Comparison of ENCODE assay signal across 8 cellular contexts in genomic region chr5:154646841-154647759, GRCh38.
DNase-seq lines count a peak whose midpoint lies in the region; ATAC-seq and TF ChIP-seq lines count a peak whose summit lies in the region.

No MANE protein-coding gene starts in this region.

- no peak overlapping the region for H3K27ac ChIP-seq in left ventricle myocardium inferior (replicated peaks)
- H3K27ac ChIP-seq in prostate gland: no peak overlapping the region

- H3K36me3 ChIP-seq in left ventricle myocardium inferior (no peaks in the 10 kb centered on the region), prostate gland (no peaks in the 10 kb centered on the region)

- WGBS in prostate gland: 32% methylated on average over 55 of the region's 55 CpGs

- TF ChIP-seq POLR2A in prostate gland (IDR thresholded peaks at IDR 0.05): no peak

- peaks cover 12% of the 10 kb centered on the region for H3K4me1 ChIP-seq in left ventricle myocardium inferior
- peaks cover 3% of the 10 kb centered on the region for H3K4me1 ChIP-seq in prostate gland (replicated peaks)

- no peaks in the 10 kb centered on the region for H3K36me3 Mint-ChIP-seq in activated CD4-positive, alpha-beta T cell treated with anti-CD3 and anti-CD28 coated beads, Interleukin-2, amount 10 ng/mL, durations not matched to agents 24 days and 14 days (ENCODE audit: low read depth)
- H3K36me3 Mint-ChIP-seq in activated T-helper 1 cell treated with anti-CD3 and anti-CD28 coated beads, Interleukin-12 subunit alpha, Interleukin-12 subunit beta, Interleukin-2, Interleukin-4 antibody, amounts not matched to agents 30 ng/mL and 10 ng/mL and 1 ng/mL, durations not matched to agents 14 hours and 24 hours and 36 hours (ENCODE audit: low read depth): no peaks in the 10 kb centered on the region

- peaks cover 37% of the 10 kb centered on the region for H3K27me3 Mint-ChIP-seq in activated CD4-positive, alpha-beta T cell treated with anti-CD3 and anti-CD28 coated beads, Interleukin-2, amount 10 ng/mL, durations not matched to agents 24 days and 14 days
- H3K27me3 Mint-ChIP-seq in activated T-helper 1 cell treated with anti-CD3 and anti-CD28 coated beads, Interleukin-12 subunit alpha, Interleukin-12 subunit beta, Interleukin-2, Interleukin-4 antibody, amounts not matched to agents 30 ng/mL and 10 ng/mL and 1 ng/mL, durations not matched to agents 14 hours and 24 hours and 36 hours (ENCODE audit: insufficient read depth): peaks cover 24% of the 10 kb centered on the region

- peaks cover 14% of the 10 kb centered on the region for H3K4me1 Mint-ChIP-seq in activated CD4-positive, alpha-beta T cell treated with anti-CD3 and anti-CD28 coated beads, Interleukin-2, amount 10 ng/mL, durations not matched to agents 24 days and 14 days
- H3K4me1 Mint-ChIP-seq in activated T-helper 1 cell treated with anti-CD3 and anti-CD28 coated beads, Interleukin-12 subunit alpha, Interleukin-12 subunit beta, Interleukin-2, Interleukin-4 antibody, amounts not matched to agents 30 ng/mL and 10 ng/mL and 1 ng/mL, durations not matched to agents 14 hours and 24 hours and 36 hours (ENCODE audit: low read depth): peaks cover 16% of the 10 kb centered on the region

- DNase-seq in activated CD4-positive, alpha-beta T cell treated with anti-CD3 and anti-CD28 coated beads, Interleukin-2, amount 10 ng/mL, durations not matched to agents 24 days and 14 days: peak; percentile 61
- no peak for DNase-seq in activated CD4-positive, alpha-beta T cell treated with anti-CD3 and anti-CD28 coated beads for 1 hour
- DNase-seq in activated T-helper 1 cell treated with anti-CD3 and anti-CD28 coated beads, Interleukin-12 subunit alpha, Interleukin-12 subunit beta, Interleukin-2, Interleukin-4 antibody, amounts not matched to agents 30 ng/mL and 10 ng/mL and 1 ng/mL, durations not matched to agents 14 hours and 24 hours and 36 hours (ENCODE audit: low spot score): no peak
- DNase-seq in left ventricle myocardium inferior: peak; percentile 38
- no peak for DNase-seq in prostate gland (ENCODE audit: low spot score)
- no peak for DNase-seq in SIG-M5 (lab: John Stamatoyannopoulos, UW)
- no peak for DNase-seq in cortex of kidney (lab: John Stamatoyannopoulos, UW)

- peaks cover 12% of the 10 kb centered on the region for H3K27me3 ChIP-seq in left ventricle myocardium inferior (ENCODE audit: low read depth)
- H3K27me3 ChIP-seq in prostate gland (replicated peaks; ENCODE audit: insufficient read depth): no peaks in the 10 kb centered on the region

- H3K9me3 Mint-ChIP-seq in activated CD4-positive, alpha-beta T cell treated with anti-CD3 and anti-CD28 coated beads, Interleukin-2, amount 10 ng/mL, durations not matched to agents 24 days and 14 days: peaks cover 7% of the 10 kb centered on the region
- H3K9me3 Mint-ChIP-seq in activated T-helper 1 cell treated with anti-CD3 and anti-CD28 coated beads, Interleukin-12 subunit alpha, Interleukin-12 subunit beta, Interleukin-2, Interleukin-4 antibody, amounts not matched to agents 30 ng/mL and 10 ng/mL and 1 ng/mL, durations not matched to agents 14 hours and 24 hours and 36 hours: peaks cover 10% of the 10 kb centered on the region

- H3K4me3 Mint-ChIP-seq in activated CD4-positive, alpha-beta T cell treated with anti-CD3 and anti-CD28 coated beads, Interleukin-2, amount 10 ng/mL, durations not matched to agents 24 days and 14 days: peak overlapping the region; percentile 74
- peak overlapping the region; percentile 72 for H3K4me3 Mint-ChIP-seq in activated T-helper 1 cell treated with anti-CD3 and anti-CD28 coated beads, Interleukin-12 subunit alpha, Interleukin-12 subunit beta, Interleukin-2, Interleukin-4 antibody, amounts not matched to agents 30 ng/mL and 10 ng/mL and 1 ng/mL, durations not matched to agents 14 hours and 24 hours and 36 hours

- H3K4me3 ChIP-seq in left ventricle myocardium inferior (peak overlapping the region; percentile 60), prostate gland (peak overlapping the region; percentile 8 to 21)

- TF ChIP-seq CTCF in left ventricle myocardium inferior (IDR thresholded peaks at IDR 0.05; ENCODE audit: borderline replicate concordance) (no peak), prostate gland (IDR thresholded peaks at IDR 0.05) (no peak)

- ATAC-seq in HG03108 (IDR thresholded peaks at IDR 0.05; ENCODE audit: unreplicated experiment): peak; percentile 67

- intact Hi-C loops in activated CD4-positive, alpha-beta T cell treated with anti-CD3 and anti-CD28 coated beads, Interleukin-2, amount 10 ng/mL, durations not matched to agents 24 days and 14 days (cut with micrococcal nuclease): no loop called here
- intact Hi-C loops in activated T-helper 1 cell treated with anti-CD3 and anti-CD28 coated beads, Interleukin-12 subunit alpha, Interleukin-12 subunit beta, Interleukin-2, Interleukin-4 antibody, amounts not matched to agents 30 ng/mL and 10 ng/mL and 1 ng/mL, durations not matched to agents 14 hours and 24 hours and 36 hours (cut with micrococcal nuclease): no loop called here
- intact Hi-C loops in left ventricle myocardium inferior (cut with micrococcal nuclease) (no loop called here), prostate gland (cut with DNase I) (no loop called here)

- H3K9me3 ChIP-seq in left ventricle myocardium inferior (replicated peaks): no peaks in the 10 kb centered on the region
- no peaks in the 10 kb centered on the region for H3K9me3 ChIP-seq in prostate gland

- no peak overlapping the region for H3K27ac Mint-ChIP-seq in activated CD4-positive, alpha-beta T cell treated with anti-CD3 and anti-CD28 coated beads, Interleukin-2, amount 10 ng/mL, durations not matched to agents 24 days and 14 days
- no peak overlapping the region for H3K27ac Mint-ChIP-seq in activated T-helper 1 cell treated with anti-CD3 and anti-CD28 coated beads, Interleukin-12 subunit alpha, Interleukin-12 subunit beta, Interleukin-2, Interleukin-4 antibody, amounts not matched to agents 30 ng/mL and 10 ng/mL and 1 ng/mL, durations not matched to agents 14 hours and 24 hours and 36 hours

Comparison
In these comparisons a context has a peak if more than half of its experiments do, and no peak if none do; other contexts are left out.
1. DNase-seq: peak in activated CD4-positive, alpha-beta T cell treated with anti-CD3 and anti-CD28 coated beads, Interleukin-2, amount 10 ng/mL, durations not matched to agents 24 days and 14 days (single experiment) and left ventricle myocardium inferior (single experiment); none in activated CD4-positive, alpha-beta T cell treated with anti-CD3 and anti-CD28 coated beads for 1 hour (single experiment), activated T-helper 1 cell treated with anti-CD3 and anti-CD28 coated beads, Interleukin-12 subunit alpha, Interleukin-12 subunit beta, Interleukin-2, Interleukin-4 antibody, amounts not matched to agents 30 ng/mL and 10 ng/mL and 1 ng/mL, durations not matched to agents 14 hours and 24 hours and 36 hours (single experiment), prostate gland (single experiment), SIG-M5 (single experiment) and cortex of kidney (single experiment).